20 cellular contexts compared by ENCODE assay signal in the genomic region with DNA sequence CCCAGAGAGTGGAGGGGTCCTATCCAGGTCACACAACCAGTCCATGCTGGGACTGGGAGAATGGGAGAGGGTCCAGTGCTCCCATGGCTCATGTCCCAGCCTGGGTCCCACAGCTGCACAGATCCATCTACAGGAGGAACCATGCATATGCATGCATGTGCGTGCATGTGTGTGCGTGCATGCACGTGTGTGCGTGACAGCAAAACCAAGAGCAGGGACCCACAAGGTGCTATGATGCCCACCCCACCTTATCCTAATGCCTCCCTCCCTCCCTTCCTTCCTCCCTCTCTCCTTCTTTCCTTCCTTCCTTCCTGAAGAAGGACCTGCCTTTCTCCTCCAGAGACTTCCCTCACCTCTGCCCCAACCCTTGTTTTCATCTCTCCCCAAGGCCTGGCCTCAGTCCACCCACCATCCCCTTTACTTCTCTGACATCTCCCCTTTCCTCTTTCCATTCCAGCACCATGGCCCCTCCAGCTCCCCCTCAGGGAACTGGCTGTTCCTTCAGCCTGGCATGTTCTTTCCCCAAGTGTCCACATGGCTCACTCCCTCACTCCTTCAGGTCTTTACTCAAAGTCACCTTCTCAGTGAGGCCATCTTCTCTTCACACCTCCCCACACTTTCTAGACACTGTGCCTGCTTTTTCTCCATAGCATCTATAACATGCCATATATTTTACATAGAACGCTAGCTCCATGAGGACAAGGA. TPM values are rescaled to one million over a fixed set of nuclear protein-coding genes. Genes with fewer than 3 reads are reported as not detected.
DNase-seq lines count a peak whose midpoint lies in the region; ATAC-seq and TF ChIP-seq lines count a peak whose summit lies in the region.
"Had no signal": no experiment of that assay in that cellular context is flagged by ENCODE, and none has a peak within 500 bp of the region (broad histone marks: within the 10 kb centered on the region; RNA-seq: fewer than 3 reads in every experiment).

No MANE protein-coding gene starts in this region.

- peak overlapping the region; percentile 45 for H3K27ac ChIP-seq in skeletal muscle tissue (ENCODE audit: low read depth, low read length)
- H3K27ac ChIP-seq: C4-2B, left lung, prostate gland had no signal

- peaks cover 3% of the 10 kb centered on the region for H3K4me1 Mint-ChIP-seq in T-helper 1 cell treated with Interleukin-12 subunit alpha and Interleukin-12 subunit beta and Interleukin-4 antibody, amounts not matched to agents 30 μg/mL and 1 μg/mL, for 36 hours (ENCODE audit: low read depth)
- peaks cover 12% of the 10 kb centered on the region for H3K4me1 Mint-ChIP-seq in chondrocyte (ENCODE audit: low read depth)

- H3K27me3 Mint-ChIP-seq in T-helper 1 cell treated with Interleukin-12 subunit alpha and Interleukin-12 subunit beta and Interleukin-4 antibody, amounts not matched to agents 30 μg/mL and 1 μg/mL, for 36 hours (ENCODE audit: low read depth) = no peaks in the 10 kb centered on the region
- H3K27me3 Mint-ChIP-seq in chondrocyte (ENCODE audit: low read depth) = no peaks in the 10 kb centered on the region

- peak overlapping the region; percentile 2 for H3K27ac Mint-ChIP-seq in T-helper 1 cell treated with Interleukin-12 subunit alpha and Interleukin-12 subunit beta and Interleukin-4 antibody, amounts not matched to agents 30 μg/mL and 1 μg/mL, for 36 hours
- no peak overlapping the region for H3K27ac Mint-ChIP-seq in chondrocyte (ENCODE audit: unreplicated experiment)

- TF ChIP-seq CTCF in chondrocyte (IDR thresholded peaks at IDR 0.05) = no peak

- no peak overlapping the region for H3K4me3 ChIP-seq in skeletal muscle tissue (ENCODE audit: low read length in 3 of 3)
- H3K4me3 ChIP-seq: left lung, prostate gland had no signal

- H3K27me3 ChIP-seq in skeletal muscle tissue (ENCODE audit: control insufficient read depth in 3 of 3, insufficient read depth in 3 of 3, low read length in 3 of 3) = no peaks in the 10 kb centered on the region
- H3K27me3 ChIP-seq: left lung had no signal

- H3K9me3 Mint-ChIP-seq in T-helper 1 cell treated with Interleukin-12 subunit alpha and Interleukin-12 subunit beta and Interleukin-4 antibody, amounts not matched to agents 30 μg/mL and 1 μg/mL, for 36 hours = no peaks in the 10 kb centered on the region
- no peaks in the 10 kb centered on the region for H3K9me3 Mint-ChIP-seq in chondrocyte (ENCODE audit: low read depth)

- no peak for DNase-seq in T-helper 1 cell
- DNase-seq in chondrocyte (ENCODE audit: low spot score) = peak; percentile 42
- DNase-seq in left lobe of liver (ENCODE audit: low spot score) = no peak
- no peak for DNase-seq in DMS 273 treated with DMSO at 0.1 percent for 48 hours (lab: John Stamatoyannopoulos, UW)
- no peak for DNase-seq in NCI-H1436 treated with DMSO at 0.1 percent for 48 hours (lab: John Stamatoyannopoulos, UW)
- DNase-seq: activated CD4-positive, alpha-beta T cell treated with anti-CD3 and anti-CD28 coated beads for 1 hour; anterior cingulate cortex; DMS153; left lung; NCI-H2029 treated with DMSO at 0.1 percent for 48 hours; NCI-H510A treated with DMSO at 0.1 percent for 48 hours; stimulated activated naive CD4-positive, alpha-beta T cell treated with Interleukin-2 at 50 U/mL for 16 hours had no signal

- H3K4me1 ChIP-seq in skeletal muscle tissue (ENCODE audit: control insufficient read depth in 3 of 3, insufficient read depth in 3 of 3, low read length in 3 of 3) = peaks cover 0 to 31% (median 27%) of the 10 kb centered on the region in 3 donors
- H3K4me1 ChIP-seq: prostate gland had no signal

- no peaks in the 10 kb centered on the region for H3K9me3 ChIP-seq in skeletal muscle tissue (ENCODE audit: control insufficient read depth in 3 of 3, low read length in 3 of 3)
- H3K9me3 ChIP-seq: left lung, prostate gland had no signal

- ATAC-seq in left lobe of liver = peak; percentile 31
- no peak for ATAC-seq in GM18873 (IDR thresholded peaks at IDR 0.05; ENCODE audit: low FRiP score, unreplicated experiment)
- ATAC-seq: left lung had no signal

- no peaks in the 10 kb centered on the region for H3K36me3 Mint-ChIP-seq in T-helper 1 cell treated with Interleukin-12 subunit alpha and Interleukin-12 subunit beta and Interleukin-4 antibody, amounts not matched to agents 30 μg/mL and 1 μg/mL, for 36 hours (ENCODE audit: low read depth)
- no peaks in the 10 kb centered on the region for H3K36me3 Mint-ChIP-seq in chondrocyte (ENCODE audit: low read depth)

- no peak overlapping the region for H3K4me3 Mint-ChIP-seq in T-helper 1 cell treated with Interleukin-12 subunit alpha and Interleukin-12 subunit beta and Interleukin-4 antibody, amounts not matched to agents 30 μg/mL and 1 μg/mL, for 36 hours
- no peak overlapping the region for H3K4me3 Mint-ChIP-seq in chondrocyte (ENCODE audit: unreplicated experiment)

- H3K9ac ChIP-seq in skeletal muscle tissue (ENCODE audit: low read depth in 1 of 3, low read length in 3 of 3) = peak overlapping the region in 1 of 3 donors; percentile 40

- no peaks in the 10 kb centered on the region for H3K36me3 ChIP-seq in skeletal muscle tissue (ENCODE audit: control insufficient read depth in 3 of 3, insufficient read depth in 3 of 3, low read length in 3 of 3)
- H3K36me3 ChIP-seq: left lung, prostate gland had no signal

RNA-seq across cellular contexts. Expression of a gene that starts 21.8 kb away (rescaled TPM):
- total RNA-seq in chondrocyte = 0.30 to 0.80 TPM (median 0.33 TPM) in 3 replicates
- total RNA-seq in left lobe of liver = 30.7 TPM
- 6.3 TPM for total RNA-seq in skeletal muscle tissue
- total RNA-seq: A172, fibroblast of villous mesenchyme, SK-MEL-5 had no signal
